ENCODE assay signal across 11 cellular contexts in genomic region chr13:106919638-106920037, GRCh38.
DNase-seq lines count a peak whose midpoint lies in the region; ATAC-seq and TF ChIP-seq lines count a peak whose summit lies in the region.
"Had no signal": no experiment of that assay in that cellular context is flagged by ENCODE, and none has a peak within 500 bp of the region (broad histone marks: within the 10 kb centered on the region; RNA-seq: fewer than 3 reads in every experiment).

No MANE protein-coding gene starts in this region.

- no peaks in the 10 kb centered on the region for H3K36me3 Mint-ChIP-seq in endothelial cell (ENCODE audit: low read depth, unreplicated experiment)

- peak overlapping the region; percentile 14 for H3K4me3 ChIP-seq in suprapubic skin

- ATAC-seq in HG03108 (IDR thresholded peaks at IDR 0.05; ENCODE audit: unreplicated experiment), result no peak
- ATAC-seq: activated T-helper 17 cell treated with anti-CD3 and anti-CD28 coated beads, Interleukin-2, amount 50 U/mL, for 72 hours had no signal

- no peak for TF ChIP-seq CTCF in endothelial cell (IDR thresholded peaks at IDR 0.05; ENCODE audit: unreplicated experiment)
- TF ChIP-seq CTCF in suprapubic skin (IDR thresholded peaks at IDR 0.05), result no peak

- peak overlapping the region; percentile 99 for H3K27ac Mint-ChIP-seq in endothelial cell (ENCODE audit: unreplicated experiment)
- H3K27ac Mint-ChIP-seq: activated T-helper 17 cell treated with anti-CD3 and anti-CD28 coated beads, Interleukin-2, amount 50 U/mL, for 72 hours had no signal

- H3K9me3 ChIP-seq in suprapubic skin, result no peaks in the 10 kb centered on the region

- no peaks in the 10 kb centered on the region for H3K27me3 ChIP-seq in suprapubic skin

- peaks cover 12% of the 10 kb centered on the region for H3K27me3 Mint-ChIP-seq in endothelial cell (ENCODE audit: unreplicated experiment)

- H3K36me3 ChIP-seq in suprapubic skin, result no peaks in the 10 kb centered on the region

- no peaks in the 10 kb centered on the region for H3K9me3 Mint-ChIP-seq in endothelial cell (ENCODE audit: unreplicated experiment)
- H3K9me3 Mint-ChIP-seq: activated T-helper 17 cell treated with anti-CD3 and anti-CD28 coated beads, Interleukin-2, amount 50 U/mL, for 72 hours had no signal

- H3K4me1 Mint-ChIP-seq in endothelial cell (ENCODE audit: unreplicated experiment), result peaks cover 64% of the 10 kb centered on the region
- H3K4me1 Mint-ChIP-seq: activated T-helper 17 cell treated with anti-CD3 and anti-CD28 coated beads, Interleukin-2, amount 50 U/mL, for 72 hours had no signal

- DNase-seq in Kasumi-1 (lab: John Stamatoyannopoulos, UW) (peak; percentile 7 to 28), endothelial cell (ENCODE audit: low spot score) (peak; percentile 78), lung microvascular endothelial cell (ENCODE audit: low read depth in 2 of 2) (peak; percentile 98), suprapubic skin (ENCODE audit: low spot score in 2 of 2) (no peak), NCI-H1092 (lab: John Stamatoyannopoulos, UW) (no peak), HK-2 (ENCODE audit: unreplicated experiment) (no peak), globus pallidus (ENCODE audit: low spot score) (no peak)
- DNase-seq: NCI-H2107 had no signal

- peaks cover 15% of the 10 kb centered on the region for H3K4me1 ChIP-seq in suprapubic skin

- WGBS in suprapubic skin, result 78% methylated on average over 12 of the region's 13 CpGs

- H3K27ac ChIP-seq in suprapubic skin, result peak overlapping the region; percentile 90
- H3K27ac ChIP-seq: RWPE1 had no signal

- peak overlapping the region; percentile 77 for H3K4me3 Mint-ChIP-seq in endothelial cell (ENCODE audit: unreplicated experiment)

- TF ChIP-seq EP300 in suprapubic skin (IDR thresholded peaks at IDR 0.05), result no peak

- TF ChIP-seq POLR2A in suprapubic skin (IDR thresholded peaks at IDR 0.05), result no peak

Comparison
In these comparisons a context has a peak if more than half of its experiments do, and no peak if none do; other contexts are left out.
1. DNase-seq: peak in Kasumi-1 (2 of 2), endothelial cell (single experiment) and lung microvascular endothelial cell (2 of 2); none in suprapubic skin (0 of 2), NCI-H1092 (single experiment), HK-2 (single experiment) and globus pallidus (single experiment).